Comparison of ENCODE assay signal across 20 cellular contexts in the genomic region with DNA sequence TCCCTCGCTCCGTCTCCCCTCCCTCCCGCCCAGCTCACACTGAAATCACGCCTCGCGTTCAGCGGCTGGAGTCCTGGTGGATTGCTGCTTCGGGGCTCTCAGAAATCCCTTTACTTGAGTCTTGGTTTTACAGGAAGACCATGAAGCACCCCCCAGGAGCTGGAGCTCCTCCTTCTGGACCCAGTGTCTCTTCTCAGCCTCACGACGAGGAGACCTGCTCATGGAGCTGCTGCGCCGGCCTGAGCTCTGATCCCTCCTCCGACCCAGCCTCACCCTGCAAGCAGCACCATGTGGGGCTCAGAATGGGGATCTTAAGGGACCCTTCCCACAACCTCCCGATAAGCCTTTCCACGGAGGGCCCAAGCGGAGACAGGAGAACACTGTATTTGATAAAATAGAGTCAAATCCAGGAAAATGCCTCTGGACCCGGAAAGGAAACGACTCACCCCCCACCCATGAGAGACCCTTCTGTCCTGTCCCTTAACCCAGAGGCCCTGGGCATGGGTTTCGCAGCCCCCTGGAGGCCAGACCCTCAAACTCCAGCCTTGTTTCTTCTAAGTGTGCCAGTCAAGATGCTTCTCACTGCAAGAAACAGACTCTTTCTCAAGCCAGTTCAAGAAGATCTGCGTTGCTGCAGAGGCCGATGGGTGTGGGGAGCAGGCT.
"Had no signal": no experiment of that assay in that cellular context is flagged by ENCODE, and none has a peak within 500 bp of the region (broad histone marks: within the 10 kb centered on the region; RNA-seq: fewer than 3 reads in every experiment).

No MANE protein-coding gene starts in this region.

- H3K36me3 ChIP-seq: breast epithelium, heart left ventricle, lower lobe of right lung, pancreas, upper lobe of right lung had no signal

- H3K4me3 ChIP-seq: breast epithelium, heart left ventricle, lower lobe of right lung, pancreas, sigmoid colon, stomach, testis, upper lobe of right lung had no signal

- ATAC-seq: heart left ventricle, left cardiac atrium, lower lobe of right lung, pancreas, upper lobe of right lung had no signal

- H3K4me3 Mint-ChIP-seq: activated B cell treated with CpG ODN at 0.5 μM for 24 hours, mesothelial cell of epicardium had no signal

- H3K9me3 Mint-ChIP-seq: activated B cell treated with CpG ODN at 0.5 μM for 24 hours, mesothelial cell of epicardium had no signal

- H3K27ac Mint-ChIP-seq: activated B cell treated with CpG ODN at 0.5 μM for 24 hours, mesothelial cell of epicardium had no signal

- H3K9me3 ChIP-seq: breast epithelium, heart left ventricle, lower lobe of right lung, pancreas, sigmoid colon, stomach, testis, upper lobe of right lung had no signal

- H3K27me3 ChIP-seq: breast epithelium, pancreas, sigmoid colon, testis, upper lobe of right lung had no signal

- H3K4me1 ChIP-seq: pancreas, upper lobe of right lung had no signal

- H3K27ac ChIP-seq: breast epithelium, epithelial cell of prostate, lower lobe of right lung, pancreas, stomach, testis, upper lobe of right lung had no signal

- DNase-seq: activated B cell treated with CpG ODN at 0.5 μM for 24 hours; activated CD4-positive, alpha-beta T cell treated with anti-CD3 and anti-CD28 coated beads, Interleukin-2, amount 50 U/mL, for 1 hour; activated naive CD4-positive, alpha-beta T cell; activated T-cell treated with anti-CD3 and anti-CD28 coated beads for 4 hours; anterior cingulate cortex; cerebellar nuclear complex; effector CD8-positive, alpha-beta T cell; left cardiac atrium; lower lobe of right lung; sigmoid colon; stimulated activated CD4-positive, alpha-beta T cell treated with anti-CD3 and anti-CD28 coated beads, Interleukin-1b, Interleukin-23, amount 100 ng/mL, for 48 hours; stomach; T-helper 1 cell; testis; upper lobe of right lung had no signal
